16 cellular contexts compared by ENCODE assay signal in genomic region chr7:154837622-154838021, GRCh38.
A peak's percentile ranks its signal among the peaks of the same experiment; 100 is the strongest.
DNase-seq lines count a peak whose midpoint lies in the region; ATAC-seq and TF ChIP-seq lines count a peak whose summit lies in the region.
"Had no signal": no experiment of that assay in that cellular context is flagged by ENCODE, and none has a peak within 500 bp of the region (broad histone marks: within the 10 kb centered on the region; RNA-seq: fewer than 3 reads in every experiment).

No MANE protein-coding gene starts in this region.

- POLR2A ChIA-PET in naive thymus-derived CD8-positive, alpha-beta T cell (lab: Charles Lee) = no interaction called here

- no peak for TF ChIP-seq CTCF in hepatocyte (IDR thresholded peaks at IDR 0.05; ENCODE audit: poor library complexity)

- H3K4me3 Mint-ChIP-seq in naive thymus-derived CD8-positive, alpha-beta T cell = no peak overlapping the region

- no peaks in the 10 kb centered on the region for H3K9me3 ChIP-seq in hepatocyte (ENCODE audit: low read depth)
- H3K9me3 ChIP-seq: Caco-2 had no signal

- ATAC-seq in GM18499 (IDR thresholded peaks at IDR 0.05; ENCODE audit: insufficient read depth, unreplicated experiment) (peak; percentile 92), GM19438 (IDR thresholded peaks at IDR 0.05; ENCODE audit: low read depth, unreplicated experiment) (peak; percentile 93), HG02678 (IDR thresholded peaks at IDR 0.05; ENCODE audit: unreplicated experiment) (peak; percentile 94), HG03378 (IDR thresholded peaks at IDR 0.05; ENCODE audit: unreplicated experiment) (peak; percentile 99)
- ATAC-seq in naive thymus-derived CD8-positive, alpha-beta T cell = no peak

- peaks cover 8 to 39% (median 23%) of the 10 kb centered on the region in 5 donors for H3K27me3 Mint-ChIP-seq in naive thymus-derived CD8-positive, alpha-beta T cell

- no peak overlapping the region for H2AFZ ChIP-seq in hepatocyte

- H3K4me1 ChIP-seq in hepatocyte (ENCODE audit: insufficient read depth) = peaks cover 11% of the 10 kb centered on the region
- H3K4me1 ChIP-seq: Caco-2, spleen had no signal

- H3K36me3 Mint-ChIP-seq in naive thymus-derived CD8-positive, alpha-beta T cell = no peaks in the 10 kb centered on the region

- no peak overlapping the region for H3K27ac ChIP-seq in hepatocyte
- H3K27ac ChIP-seq: spleen had no signal

- H3K4me2 ChIP-seq in hepatocyte = no peak overlapping the region

- H3K36me3 ChIP-seq in hepatocyte (replicated peaks; ENCODE audit: insufficient read depth, low read depth) = no peaks in the 10 kb centered on the region
- H3K36me3 ChIP-seq: spleen had no signal

- H3K9me2 ChIP-seq in hepatocyte (replicated peaks; ENCODE audit: insufficient read depth) = no peaks in the 10 kb centered on the region

- H3K27ac Mint-ChIP-seq in naive thymus-derived CD8-positive, alpha-beta T cell = no peak overlapping the region

- H4K20me1 ChIP-seq in hepatocyte (ENCODE audit: insufficient read depth, poor library complexity, severe bottlenecking) = no peaks in the 10 kb centered on the region

- no peak overlapping the region for H3K4me3 ChIP-seq in hepatocyte
- H3K4me3 ChIP-seq: spleen had no signal

- H3K4me1 Mint-ChIP-seq in naive thymus-derived CD8-positive, alpha-beta T cell = peaks cover 0 to 4% (median 0%) of the 10 kb centered on the region in 4 donors

- DNase-seq in naive thymus-derived CD8-positive, alpha-beta T cell = no peak
- DNase-seq in stimulated activated naive CD4-positive, alpha-beta T cell treated with Interleukin-2 at 50 U/mL for 16 hours (lab: John Stamatoyannopoulos, UW) = no peak
- no peak for DNase-seq in islet precursor cell
- DNase-seq in hepatocyte (ENCODE audit: low spot score) = no peak
- DNase-seq: activated T-cell treated with anti-CD3 and anti-CD28 coated beads for 4 hours, anterior cingulate cortex, Caco-2, dermis blood vessel endothelial cell, KG1, NCI-H2029, nucleus accumbens, spleen had no signal

- peaks cover 3% of the 10 kb centered on the region for H3K27me3 ChIP-seq in hepatocyte

- no peaks in the 10 kb centered on the region for H3K79me2 ChIP-seq in hepatocyte

- WGBS in hepatocyte (ENCODE audit: low lambda C conversion rate, missing lambda C conversion rate) = 92% methylated on average over 5 of the region's 5 CpGs

- peaks cover 0 to 1% (median 0%) of the 10 kb centered on the region in 9 donors for H3K9me3 Mint-ChIP-seq in naive thymus-derived CD8-positive, alpha-beta T cell

Comparison
In these comparisons a context has a peak if more than half of its experiments do, and no peak if none do; other contexts are left out.
1. ATAC-seq: peak in GM18499 (single experiment), GM19438 (single experiment), HG02678 (single experiment) and HG03378 (single experiment); none in naive thymus-derived CD8-positive, alpha-beta T cell (0 of 2).